1 cellular context compared by ENCODE assay signal in genomic region chr2:43995733-43996533, GRCh38.
TF ChIP-seq lines count a peak whose summit lies in the region.

Gene LRPPRC, minus strand, starts transcription at chr2:43995989. Its CDS starts 42 bp downstream, at chr2:43995947.

TF ChIP-seq in K562, 482 proteins besides CTCF, POLR2A, EP300 and RAD21 (continued from another document):
- peak; percentile 86; the same call in 1 of the 2 replicates for TF ChIP-seq NFRKB (IDR thresholded peaks at IDR 0.05; ENCODE audit: low read depth)
- no peak for TF ChIP-seq LEF1 (IDR thresholded peaks at IDR 0.05)
- peak; percentile 98 for TF ChIP-seq MBD2 (IDR thresholded peaks at IDR 0.05; ENCODE audit: borderline replicate concordance, low read depth)
- peak; percentile 89 for TF ChIP-seq EGR1 (conservative IDR thresholded peaks at IDR 0.05)
- peak; percentile 39 for TF ChIP-seq TFE3 (CRISPR knock-in tag; IDR thresholded peaks at IDR 0.05)
- TF ChIP-seq MLX (CRISPR knock-in tag; conservative IDR thresholded peaks at IDR 0.05), result no peak; a peak in 2 of 4 replicates
- TF ChIP-seq PHF8 (IDR thresholded peaks at IDR 0.05; ENCODE audit: borderline replicate concordance, low read length), result peak; percentile 84
- TF ChIP-seq ATF4 (CRISPR knock-in tag; IDR thresholded peaks at IDR 0.05), result no peak
- TF ChIP-seq CREB3 (tag; conservative IDR thresholded peaks at IDR 0.05; ENCODE audit: low read depth), result no peak
- peak; percentile 97 to 99 for TF ChIP-seq NONO (IDR thresholded peaks at IDR 0.05; ENCODE audit: low read depth in 2 of 2, low read length in 1 of 2)
- TF ChIP-seq AFF1 (IDR thresholded peaks at IDR 0.05; ENCODE audit: low read depth in 1 of 2, partially characterized antibody in 2 of 2), result peak; percentile 22 to 85
- no peak for TF ChIP-seq CBX2 (IDR thresholded peaks at IDR 0.05; ENCODE audit: insufficient read depth, low read length, poor library complexity, severe bottlenecking)
- no peak for TF ChIP-seq ZNF41 (CRISPR knock-in tag; conservative IDR thresholded peaks at IDR 0.05)
- no peak for TF ChIP-seq NCOA4 (IDR thresholded peaks at IDR 0.05; ENCODE audit: partially characterized antibody)
- TF ChIP-seq HEY1 (CRISPR knock-in tag; IDR thresholded peaks at IDR 0.05; ENCODE audit: borderline replicate concordance), result 0 out of 2 replicates have a peak, but pooled peaks have one; percentile 9
- TF ChIP-seq ZNF282 (CRISPR knock-in tag; IDR thresholded peaks at IDR 0.05), result peak; percentile 89; the same call in 1 of the 2 replicates
- TF ChIP-seq NR2F6 (CRISPR knock-in tag; IDR thresholded peaks at IDR 0.05), result no peak
- peak; percentile 96 for TF ChIP-seq KDM5B (IDR thresholded peaks at IDR 0.05; ENCODE audit: insufficient replicate concordance, low read depth, low read length)
- peak; percentile 71 for TF ChIP-seq VEZF1 (CRISPR knock-in tag; IDR thresholded peaks at IDR 0.05)
- TF ChIP-seq POLR2H (tag; IDR thresholded peaks at IDR 0.05; ENCODE audit: low read depth), result peak; percentile 93
- TF ChIP-seq ZFX (CRISPR knock-in tag; IDR thresholded peaks at IDR 0.05), result peak; percentile 86
- peak in 1 of 2 experiments; percentile 45; a peak in 1 of 4 replicates for TF ChIP-seq TBL1XR1 (IDR thresholded peaks at IDR 0.05; ENCODE audit: low read length in 2 of 2)
- peak; percentile 78 for TF ChIP-seq L3MBTL2 (IDR thresholded peaks at IDR 0.05)
- TF ChIP-seq E2F3 (CRISPR knock-in tag; IDR thresholded peaks at IDR 0.05), result no peak
- TF ChIP-seq MIER1 (IDR thresholded peaks at IDR 0.05; ENCODE audit: low read depth), result no peak
- TF ChIP-seq KDM1A (IDR thresholded peaks at IDR 0.05), result no peak
- TF ChIP-seq NR2C1 (IDR thresholded peaks at IDR 0.05), result peak; percentile 98
- TF ChIP-seq NR2C1 (tag; IDR thresholded peaks at IDR 0.05), result peak; percentile 99
